In genomic region chr7:40716052-40716451, GRCh38 we compare ENCODE assay signal across 1 cellular context.
TF ChIP-seq lines count a peak whose summit lies in the region.

No MANE protein-coding gene starts in this region.

TF ChIP-seq in GM23338, 12 proteins besides CTCF, POLR2A, EP300 and RAD21 (continued from another document):
- TF ChIP-seq ZNF462 (CRISPR knock-in tag; IDR thresholded peaks at IDR 0.05) (no peak), ZNF114 (CRISPR knock-in tag; IDR thresholded peaks at IDR 0.05) (no peak), ETS1 (IDR thresholded peaks at IDR 0.05) (no peak), STAT1 (IDR thresholded peaks at IDR 0.05; ENCODE audit: unreplicated experiment) (no peak)
